11 cellular contexts compared by ENCODE assay signal in the genomic region with DNA sequence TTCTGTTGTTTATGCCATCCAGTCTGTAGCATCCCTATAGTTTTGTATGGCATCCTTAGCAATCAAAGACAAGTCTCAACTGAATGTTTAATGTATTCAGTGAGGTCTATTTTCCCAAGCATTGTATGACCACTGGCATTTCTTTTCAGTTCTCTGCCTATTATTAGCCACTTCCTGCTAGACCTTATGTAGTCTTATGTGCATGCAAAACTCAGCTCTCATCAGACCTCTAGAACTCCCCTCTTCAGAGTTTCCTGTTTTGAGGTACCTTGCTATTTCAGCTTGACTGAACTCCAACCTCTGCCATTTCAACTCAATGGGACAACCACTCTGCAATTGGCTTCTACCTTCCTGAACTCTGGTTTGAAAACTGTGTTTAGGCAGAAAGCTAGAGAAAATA.
DNase-seq lines count a peak whose midpoint lies in the region; ATAC-seq and TF ChIP-seq lines count a peak whose summit lies in the region.
"Had no signal": no experiment of that assay in that cellular context is flagged by ENCODE, and none has a peak within 500 bp of the region (broad histone marks: within the 10 kb centered on the region; RNA-seq: fewer than 3 reads in every experiment).

No MANE protein-coding gene starts in this region.

- ATAC-seq in GM19023 (IDR thresholded peaks at IDR 0.05; ENCODE audit: unreplicated experiment) (peak; percentile 73), GM21737 (IDR thresholded peaks at IDR 0.05; ENCODE audit: unreplicated experiment) (peak; percentile 99), HG03196 (IDR thresholded peaks at IDR 0.05; ENCODE audit: unreplicated experiment) (peak; percentile 95), gastrocnemius medialis (no peak), omental fat pad (ENCODE audit: low FRiP score) (no peak)

- H3K4me1 ChIP-seq in vagina (no peaks in the 10 kb centered on the region), gastrocnemius medialis (no peaks in the 10 kb centered on the region)

- DNase-seq in choroid plexus epithelial cell (ENCODE audit: low read depth) = peak; percentile 32
- no peak for DNase-seq in vagina (ENCODE audit: extremely low spot score in 2 of 2)
- DNase-seq in gastrocnemius medialis = no peak
- DNase-seq in middle frontal gyrus (ENCODE audit: extremely low spot score, low spot score) = no peak
- no peak for DNase-seq in omental fat pad (ENCODE audit: low spot score)
- DNase-seq: erythroblast; NCI-H2081 treated with DMSO at 0.1 percent for 48 hours; stimulated activated CD4-positive, alpha-beta T cell treated with anti-CD3 and anti-CD28 coated beads, Interleukin-12 subunit alpha, Interleukin-12 subunit beta, amount 100 ng/mL, for 4 hours had no signal

- H3K27ac ChIP-seq in vagina = no peak overlapping the region
- H3K27ac ChIP-seq in gastrocnemius medialis = no peak overlapping the region

- no peak overlapping the region for H3K4me3 ChIP-seq in choroid plexus epithelial cell (ENCODE audit: low read depth, low read length)
- no peak overlapping the region for H3K4me3 ChIP-seq in vagina
- H3K4me3 ChIP-seq in gastrocnemius medialis = no peak overlapping the region

- in situ Hi-C loops in gastrocnemius medialis (cut with MboI; ENCODE audit: low sequenced_read_pairs in 4 of 4) = no loop called here

- H3K36me3 ChIP-seq in vagina (no peaks in the 10 kb centered on the region), gastrocnemius medialis (no peaks in the 10 kb centered on the region)

- TF ChIP-seq CTCF in choroid plexus epithelial cell (conservative IDR thresholded peaks at IDR 0.05; ENCODE audit: low read depth, low read length) (no peak), vagina (IDR thresholded peaks at IDR 0.05) (no peak), gastrocnemius medialis (IDR thresholded peaks at IDR 0.05 in 4 of 5, conservative IDR thresholded peaks at IDR 0.05 in 1 of 5) (no peak), omental fat pad (IDR thresholded peaks at IDR 0.05) (no peak)

- TF ChIP-seq POLR2A in vagina (IDR thresholded peaks at IDR 0.05) (no peak), gastrocnemius medialis (IDR thresholded peaks at IDR 0.05) (no peak)

- intact Hi-C loops in vagina (cut with DNase I) (no loop called here), gastrocnemius medialis (cut with DNase I; ENCODE audit: low total_unique reads) (no loop called here)

- H3K27me3 ChIP-seq in vagina (no peaks in the 10 kb centered on the region), gastrocnemius medialis (no peaks in the 10 kb centered on the region)

- no peaks in the 10 kb centered on the region for H3K9me3 ChIP-seq in vagina
- H3K9me3 ChIP-seq in gastrocnemius medialis = no peaks in the 10 kb centered on the region

Comparison
In these comparisons a context has a peak if more than half of its experiments do, and no peak if none do; other contexts are left out.
1. ATAC-seq: peak in GM19023 (single experiment), GM21737 (single experiment) and HG03196 (single experiment); none in gastrocnemius medialis (0 of 2) and omental fat pad (single experiment).